ENCODE assay signal across 12 cellular contexts in genomic region chr5:119378075-119378699, GRCh38. TPM values are rescaled to one million over a fixed set of nuclear protein-coding genes. Genes with fewer than 3 reads are reported as not detected.
DNase-seq lines count a peak whose midpoint lies in the region; ATAC-seq, FAIRE-seq and TF ChIP-seq lines count a peak whose summit lies in the region.
"Had no signal": no experiment of that assay in that cellular context is flagged by ENCODE, and none has a peak within 500 bp of the region (broad histone marks: within the 10 kb centered on the region; RNA-seq: fewer than 3 reads in every experiment).

No MANE protein-coding gene starts in this region.

- no peaks in the 10 kb centered on the region for H3K27me3 Mint-ChIP-seq in naive B cell
- H3K27me3 Mint-ChIP-seq: type B pancreatic cell had no signal

- H3K9me3 Mint-ChIP-seq in activated naive CD4-positive, alpha-beta T cell treated with anti-CD3 and anti-CD28 coated beads, Interleukin-2, amount 50 U/mL, for 72 hours, result no peaks in the 10 kb centered on the region
- no peaks in the 10 kb centered on the region for H3K9me3 Mint-ChIP-seq in naive B cell
- H3K9me3 Mint-ChIP-seq: type B pancreatic cell had no signal

- peak overlapping the region; percentile 87 to 90 for H3K27ac Mint-ChIP-seq in activated naive CD4-positive, alpha-beta T cell treated with anti-CD3 and anti-CD28 coated beads, Interleukin-2, amount 50 U/mL, for 72 hours
- H3K27ac Mint-ChIP-seq in naive B cell, result peak overlapping the region in 5 of 6 donors; percentile 56 to 95 (median 85)

- no peak for TF ChIP-seq CTCF in AG10803 (conservative IDR thresholded peaks at IDR 0.05; ENCODE audit: low read length)

- H3K4me1 ChIP-seq in HAP-1, result peaks cover 8% of the 10 kb centered on the region

- DNase-seq in AG10803 (ENCODE audit: low read depth) (peak; percentile 90), EH (ENCODE audit: low read depth) (peak; percentile 79), naive B cell (no peak), HAP-1 (ENCODE audit: low spot score in 2 of 2) (no peak), GM12892 (ENCODE audit: insufficient read length) (no peak)
- DNase-seq in activated naive CD4-positive, alpha-beta T cell treated with anti-CD3 and anti-CD28 coated beads, Interleukin-2, amount 50 U/mL, for 72 hours (ENCODE audit: low spot score in 2 of 2), result no peak
- DNase-seq: mucosa of descending colon had no signal

- H3K4me3 Mint-ChIP-seq in naive B cell, result peak overlapping the region in 3 of 8 donors; percentile 16 to 20 (median 18)
- H3K4me3 Mint-ChIP-seq: type B pancreatic cell had no signal

- no peak for FAIRE-seq in GM12892 (lab: Jason Lieb, UNC)
- FAIRE-seq: bronchial epithelial cell, G401.6, HepG2 had no signal

- peaks cover 48 to 78% (median 50%) of the 10 kb centered on the region in 3 donors for H3K4me1 Mint-ChIP-seq in naive B cell

- TF ChIP-seq POLR2A in GM12892 (IDR thresholded peaks at IDR 0.05; ENCODE audit: low read depth, low read length), result no peak

- peaks cover 13 to 43% of the 10 kb centered on the region in 2 donors for H3K36me3 Mint-ChIP-seq in activated naive CD4-positive, alpha-beta T cell treated with anti-CD3 and anti-CD28 coated beads, Interleukin-2, amount 50 U/mL, for 72 hours
- peaks cover 5 to 11% of the 10 kb centered on the region in 2 donors for H3K36me3 Mint-ChIP-seq in naive B cell

- no peaks in the 10 kb centered on the region for H3K27me3 ChIP-seq in HAP-1 (ENCODE audit: low read depth)

- ATAC-seq in activated naive CD4-positive, alpha-beta T cell treated with anti-CD3 and anti-CD28 coated beads, Interleukin-2, amount 50 U/mL, for 72 hours, result peak in 1 of 2 donors; percentile 54
- ATAC-seq in naive B cell (ENCODE audit: low read depth in 2 of 2) (no peak), GM19395 (IDR thresholded peaks at IDR 0.05; ENCODE audit: unreplicated experiment) (no peak)
- ATAC-seq: HepG2, mucosa of descending colon had no signal

- no peaks in the 10 kb centered on the region for H3K36me3 ChIP-seq in HAP-1 (replicated peaks)

- no peak overlapping the region for H3K4me3 ChIP-seq in AG10803 (ENCODE audit: low read length)
- no peak overlapping the region for H3K4me3 ChIP-seq in HAP-1
- H3K4me3 ChIP-seq: mucosa of descending colon had no signal

- in situ Hi-C loops in HAP-1 (cut with MboI; ENCODE audit: low sequenced_read_pairs), result no loop called here

- no peaks in the 10 kb centered on the region for H3K9me3 ChIP-seq in HAP-1
- H3K9me3 ChIP-seq: mucosa of descending colon had no signal

RNA-seq across cellular contexts. Expression of gene TNFAIP8, which starts 22.4 kb away (rescaled TPM):
- 100 to 1,000 TPM; 110 to 146 TPM for total RNA-seq in activated naive CD4-positive, alpha-beta T cell treated with anti-CD3 and anti-CD28 coated beads, Interleukin-2, amount 50 U/mL, for 72 hours
- 100 to 1,000 TPM; 224 to 432 (median 315) TPM for polyA plus RNA-seq in naive B cell (ENCODE audit: low read depth in 6 of 6)
- 104 TPM for polyA plus RNA-seq in GM12892 (2012; ENCODE audit: missing spikeins)

Comparison
In these comparisons a context has a peak if more than half of its experiments do, and no peak if none do; other contexts are left out.
1. DNase-seq: peak in AG10803 (single experiment) and EH (single experiment); none in activated naive CD4-positive, alpha-beta T cell treated with anti-CD3 and anti-CD28 coated beads, Interleukin-2, amount 50 U/mL, for 72 hours (0 of 2), naive B cell (single experiment), HAP-1 (0 of 2) and GM12892 (single experiment).